8 cellular contexts compared by ENCODE assay signal in genomic region chr1:84573967-84574842, GRCh38. TPM values are rescaled to one million over a fixed set of nuclear protein-coding genes. Genes with fewer than 3 reads are reported as not detected.
A peak's percentile ranks its signal among the peaks of the same experiment; 100 is the strongest.
DNase-seq lines count a peak whose midpoint lies in the region; ATAC-seq, FAIRE-seq and TF ChIP-seq lines count a peak whose summit lies in the region.

Gene CTBS, minus strand, starts transcription at chr1:84574440. Its CDS starts 25 bp downstream, at chr1:84574415.

- H3K27ac ChIP-seq in adrenal gland (peak within 1 kb of the TSS; percentile 93 to 99 (median 99)), heart left ventricle (peak within 1 kb of the TSS; percentile 90 to 100 (median 97))

- DNase-seq in GM12891 (ENCODE audit: insufficient read length, low spot score) (peak; percentile 89), NCI-H128 (lab: John Stamatoyannopoulos, UW; ENCODE audit: unreplicated experiment) (peak; percentile 73), T-cell (peak; percentile 62 to 86 (median 77)), adrenal gland (peak; percentile 87 to 92 (median 90)), heart left ventricle (peak; percentile 91 to 95 (median 92)), pons (ENCODE audit: low spot score) (peak; percentile 83), type B pancreatic cell (ENCODE audit: extremely low spot score, unreplicated experiment) (peak; percentile 87)

- H3K4me3 Mint-ChIP-seq in T-cell (peak within 1 kb of the TSS; percentile 94 to 97 (median 97)), type B pancreatic cell (peak within 1 kb of the TSS; percentile 98)

- TF ChIP-seq CTCF in adrenal gland (IDR thresholded peaks at IDR 0.05) (peak in 1 of 6 experiments; percentile 9), heart left ventricle (IDR thresholded peaks at IDR 0.05) (peak in 1 of 12 donors; percentile 13), type B pancreatic cell (conservative IDR thresholded peaks at IDR 0.05) (peak; percentile 4)

- H3K36me3 Mint-ChIP-seq in T-cell (peaks cover 16% of the 10 kb centered on the region), type B pancreatic cell (peaks cover 15% of the 10 kb centered on the region)

- TF ChIP-seq POLR2A in GM12891 (IDR thresholded peaks at IDR 0.05; ENCODE audit: low read depth, low read length) (peak; percentile 84), adrenal gland (IDR thresholded peaks at IDR 0.05) (peak; percentile 66 to 88), heart left ventricle (IDR thresholded peaks at IDR 0.05) (peak in 1 of 2 donors; percentile 81)

- H3K9me3 ChIP-seq in adrenal gland (replicated peaks in 1 of 3) (no peaks in the 10 kb centered on the region), heart left ventricle (no peaks in the 10 kb centered on the region)

- H3K4me1 Mint-ChIP-seq in T-cell (peaks cover 41 to 52% (median 44%) of the 10 kb centered on the region in 3 donors), type B pancreatic cell (ENCODE audit: unreplicated experiment) (peaks cover 29% of the 10 kb centered on the region)

- H3K27me3 ChIP-seq in adrenal gland (no peaks in the 10 kb centered on the region), heart left ventricle (no peaks in the 10 kb centered on the region)

- H3K4me3 ChIP-seq in adrenal gland (peak within 1 kb of the TSS; percentile 51 to 92 (median 72)), heart left ventricle (peak within 1 kb of the TSS; percentile 60 to 92 (median 76))

- CTCF ChIA-PET in T-cell (lab: Charles Lee), result interaction anchor here (0.5 to 2.3 kb wide), 10 partner anchors 9 to 681 kb away, joined by 3 to 12 read pairs (median 4); partner anchors contain the start of genes GNG5 (in 1 of the 2), PRKACB (in 1 of the 2) and SPATA1 (in 1 of the 2)

- no peaks in the 10 kb centered on the region for H3K27me3 Mint-ChIP-seq in T-cell
- H3K27me3 Mint-ChIP-seq in type B pancreatic cell, result no peaks in the 10 kb centered on the region

- H3K36me3 ChIP-seq in adrenal gland (replicated peaks in 1 of 2), result no peaks in the 10 kb centered on the region
- peaks cover 0 to 14% (median 8%) of the 10 kb centered on the region in 9 donors for H3K36me3 ChIP-seq in heart left ventricle

- H3K9me3 Mint-ChIP-seq in T-cell, result no peaks in the 10 kb centered on the region
- H3K9me3 Mint-ChIP-seq in type B pancreatic cell, result peaks cover 6% of the 10 kb centered on the region

- H3K27ac Mint-ChIP-seq in T-cell, result peak within 1 kb of the TSS; percentile 98 to 99
- peak within 1 kb of the TSS; percentile 99 for H3K27ac Mint-ChIP-seq in type B pancreatic cell

- POLR2A ChIA-PET in T-cell (lab: Charles Lee), result interaction anchor here (0.5 to 2.0 kb wide), 18 partner anchors 8 to 702 kb away, joined by 3 to 11 read pairs (median 3); partner anchors contain the start of genes BCL10 (in 1 of the 2), GNG5 (in 1 of the 2), PRKACB (in 1 of the 2) and RPF1 (in 1 of the 2)

- ATAC-seq in HG02759 (IDR thresholded peaks at IDR 0.05; ENCODE audit: unreplicated experiment) (peak; percentile 86), T-cell (replicated peaks in 1 of 4) (peak; percentile 91 to 97 (median 96)), heart left ventricle (peak; percentile 95 to 99 (median 98))

- 0 to 2% (median 2%) methylated on average over 18 to 67 of the region's 67 CpGs for WGBS in adrenal gland, 4 donors
- 0 to 1% (median 1%) methylated on average over 25 to 67 of the region's 67 CpGs for WGBS in heart left ventricle, 4 donors

- peak; percentile 94 for FAIRE-seq in GM12891 (lab: Jason Lieb, UNC)

- peaks cover 21 to 34% of the 10 kb centered on the region in 2 donors for H3K4me1 ChIP-seq in adrenal gland (replicated peaks in 1 of 2)
- H3K4me1 ChIP-seq in heart left ventricle, result peaks cover 0 to 27% (median 14%) of the 10 kb centered on the region in 12 donors

- intact Hi-C loops in adrenal gland (cut with DNase I) (loop anchor here in 1 of 2 donors (10.0 kb wide), 1 partner anchor 69 kb away; the partner anchor contains the start of genes GNG5 and SPATA1), heart left ventricle (cut with DNase I) (loop anchor here in 9 of 10 donors (2.0 to 10.0 kb wide), 7 partner anchors 47 to 97 kb away; partner anchors contain the start of genes GNG5 (in 8 of the 9), SPATA1 (in 8 of the 9) and RPF1 (in 2 of the 9))

TF ChIP-seq in GM12891, 5 proteins besides CTCF, POLR2A, EP300 and RAD21:
- TF ChIP-seq TAF1 (IDR thresholded peaks at IDR 0.05; ENCODE audit: low read depth, low read length) (peak; percentile 61), PAX5 (IDR thresholded peaks at IDR 0.05; ENCODE audit: insufficient read depth, low read length, severe bottlenecking) (no peak), POU2F2 (IDR thresholded peaks at IDR 0.05; ENCODE audit: low read depth, low read length) (no peak), POLR2AphosphoS5 (IDR thresholded peaks at IDR 0.05; ENCODE audit: low read depth, low read length) (peak; percentile 88; the same call in 1 of the 2 replicates), SPI1 (IDR thresholded peaks at IDR 0.05; ENCODE audit: low read depth, low read length) (peak; percentile 83)

RNA-seq across cellular contexts. Expression of gene CTBS, which starts in this region (rescaled TPM):
- polyA plus RNA-seq in GM12891 (2012; ENCODE audit: low read depth, missing spikeins), result 6.8 TPM
- total RNA-seq in T-cell (10 to 100 TPM; 14.8 to 20.3 (median 16.4) TPM), adrenal gland (10 to 100 TPM; 18.6 to 45.2 (median 29.5) TPM), heart left ventricle (10 to 100 TPM in 2 of 9 donors, 1 to 10 TPM in 7; 6.6 to 19.9 (median 7.8) TPM), type B pancreatic cell (ENCODE audit: low replicate concordance) (10.6 and 11.3 TPM in 2 replicates)
- polyA plus RNA-seq in adrenal gland (10 to 100 TPM in 1 of 3 donors, 1 to 10 TPM in 2; 6.3 to 34.0 (median 8.3) TPM), heart left ventricle (1 to 10 TPM; 2.5 to 5.0 TPM)

Comparison
In these comparisons a context has a peak if more than half of its experiments do, and no peak if none do; other contexts are left out.
1. Peak in every context shown above with its lines: DNase-seq, ATAC-seq, H3K4me3 ChIP-seq and H3K27ac ChIP-seq.